ENCODE assay signal across 25 cellular contexts in genomic region chr12:3470296-3470695, GRCh38. TPM values are rescaled to one million over a fixed set of nuclear protein-coding genes. Genes with fewer than 3 reads are reported as not detected.
DNase-seq lines count a peak whose midpoint lies in the region; ATAC-seq, FAIRE-seq and TF ChIP-seq lines count a peak whose summit lies in the region.
"Had no signal": no experiment of that assay in that cellular context is flagged by ENCODE, and none has a peak within 500 bp of the region (broad histone marks: within the 10 kb centered on the region; RNA-seq: fewer than 3 reads in every experiment).

No MANE protein-coding gene starts in this region.

- H4K8ac ChIP-seq in mesendoderm (ENCODE audit: low read depth, low read length) = no peak overlapping the region

- no peaks in the 10 kb centered on the region for H3K36me3 ChIP-seq in RWPE2 (ENCODE audit: low read depth)
- H3K36me3 ChIP-seq in mesendoderm (ENCODE audit: control insufficient read depth, insufficient read depth, low read length) = no peaks in the 10 kb centered on the region
- H3K36me3 ChIP-seq: BE2C, BLaER1 had no signal

- H3K27me3 Mint-ChIP-seq in stimulated activated naive CD8-positive, alpha-beta T cell treated with anti-CD3 and anti-CD28 coated beads, Interleukin-15, amount 100 ng/mL, for 72 hours = no peaks in the 10 kb centered on the region
- peaks cover 3% of the 10 kb centered on the region for H3K27me3 Mint-ChIP-seq in osteocyte (ENCODE audit: unreplicated experiment)

- no peak overlapping the region for H3K4me2 ChIP-seq in mesendoderm (ENCODE audit: low read length)
- H3K4me2 ChIP-seq: BLaER1 had no signal

- no peak overlapping the region for H2BK15ac ChIP-seq in mesendoderm (replicated peaks; ENCODE audit: low read depth)

- no peak overlapping the region for H3K4me3 Mint-ChIP-seq in stimulated activated naive CD8-positive, alpha-beta T cell treated with anti-CD3 and anti-CD28 coated beads, Interleukin-15, amount 100 ng/mL, for 72 hours
- H3K4me3 Mint-ChIP-seq in osteocyte (ENCODE audit: unreplicated experiment) = no peak overlapping the region
- H3K4me3 Mint-ChIP-seq: CD4-positive, alpha-beta T cell; CD8-positive, alpha-beta T cell had no signal

- no peak overlapping the region for H3K18ac ChIP-seq in mesendoderm (ENCODE audit: low read length)

- no CpG with 5 or more reads among the region's 7 CpGs for WGBS in mesendoderm (ENCODE audit: extremely low coverage, insufficient coverage, low lambda C conversion rate)

- H2BK5ac ChIP-seq in mesendoderm (ENCODE audit: low read length) = no peak overlapping the region

- no peaks in the 10 kb centered on the region for H3K79me2 ChIP-seq in mesendoderm (ENCODE audit: control insufficient read depth, insufficient read depth, low read length)

- TF ChIP-seq CTCF in RWPE2 (IDR thresholded peaks at IDR 0.05; ENCODE audit: poor library complexity, severe bottlenecking) = no peak
- TF ChIP-seq CTCF in osteocyte (IDR thresholded peaks at IDR 0.05) = no peak

- H3K27ac ChIP-seq in RWPE2 (ENCODE audit: poor library complexity, severe bottlenecking) (no peak overlapping the region), mesendoderm (ENCODE audit: low read depth, low read length) (no peak overlapping the region)
- H3K27ac ChIP-seq: BLaER1 had no signal

- H3K56ac ChIP-seq in mesendoderm (ENCODE audit: low read length) = no peak overlapping the region

- H3K9ac ChIP-seq in mesendoderm (ENCODE audit: low read length) = no peak overlapping the region
- H3K9ac ChIP-seq: BLaER1 had no signal

- no peaks in the 10 kb centered on the region for H3K79me1 ChIP-seq in mesendoderm (ENCODE audit: low read length)

- no peak overlapping the region for H3K4ac ChIP-seq in mesendoderm (ENCODE audit: low read depth, low read length)

- H2AK5ac ChIP-seq in mesendoderm (ENCODE audit: low read length) = no peak overlapping the region

- H3K36me3 Mint-ChIP-seq in osteocyte (ENCODE audit: unreplicated experiment) = no peaks in the 10 kb centered on the region
- H3K36me3 Mint-ChIP-seq: CD8-positive, alpha-beta T cell had no signal

- no peak for DNase-seq in stimulated activated naive CD8-positive, alpha-beta T cell treated with anti-CD3 and anti-CD28 coated beads, Interleukin-15, amount 100 ng/mL, for 72 hours
- no peak for DNase-seq in stimulated activated naive CD8-positive, alpha-beta T cell treated with anti-CD3 and anti-CD28 coated beads, Interleukin-15, Interleukin-2, amounts not matched to agents 100 U/mL and 50 U/mL, for 24 hours
- peak; percentile 55 for DNase-seq in RWPE2 (ENCODE audit: low spot score)
- DNase-seq in mesendoderm = no peak
- no peak for DNase-seq in urothelium cell line (ENCODE audit: low spot score)
- no peak for DNase-seq in osteocyte (ENCODE audit: extremely low spot score, unreplicated experiment)
- DNase-seq: 8988T; ACHN; BE2C; C1 segment of cervical spinal cord; Calu3; CD8-positive, alpha-beta T cell; DMS79 treated with DMSO at 0.1 percent for 48 hours; GF-D8 had no signal

- no peaks in the 10 kb centered on the region for H3K4me1 Mint-ChIP-seq in stimulated activated naive CD8-positive, alpha-beta T cell treated with anti-CD3 and anti-CD28 coated beads, Interleukin-15, amount 100 ng/mL, for 72 hours
- no peaks in the 10 kb centered on the region for H3K4me1 Mint-ChIP-seq in osteocyte (ENCODE audit: unreplicated experiment)

- no peak overlapping the region for H4K5ac ChIP-seq in mesendoderm (ENCODE audit: low read length)

- H3K4me3 ChIP-seq in RWPE2 (ENCODE audit: severe bottlenecking) = no peak overlapping the region
- H3K4me3 ChIP-seq in mesendoderm (ENCODE audit: low read length) = no peak overlapping the region
- H3K4me3 ChIP-seq: BLaER1 had no signal

- H3K27me3 ChIP-seq in RWPE2 (ENCODE audit: insufficient read depth, poor library complexity, severe bottlenecking) = no peaks in the 10 kb centered on the region
- no peaks in the 10 kb centered on the region for H3K27me3 ChIP-seq in mesendoderm (ENCODE audit: insufficient read depth, low read length, poor library complexity)
- H3K27me3 ChIP-seq: BLaER1 had no signal

- no peaks in the 10 kb centered on the region for H3K9me3 Mint-ChIP-seq in stimulated activated naive CD8-positive, alpha-beta T cell treated with anti-CD3 and anti-CD28 coated beads, Interleukin-15, amount 100 ng/mL, for 72 hours
- no peaks in the 10 kb centered on the region for H3K9me3 Mint-ChIP-seq in osteocyte (ENCODE audit: unreplicated experiment)
- H3K9me3 Mint-ChIP-seq: CD4-positive, alpha-beta T cell; CD8-positive, alpha-beta T cell had no signal

- peak; percentile 26 for ATAC-seq in stimulated activated naive CD8-positive, alpha-beta T cell treated with anti-CD3 and anti-CD28 coated beads, Interleukin-15, amount 100 ng/mL, for 72 hours
- ATAC-seq in stimulated activated naive CD8-positive, alpha-beta T cell treated with anti-CD3 and anti-CD28 coated beads, Interleukin-15, Interleukin-2, amounts not matched to agents 100 U/mL and 50 U/mL, for 24 hours = no peak
- ATAC-seq in RWPE2 (ENCODE audit: low read depth) (no peak), GM21723 (IDR thresholded peaks at IDR 0.05; ENCODE audit: unreplicated experiment) (no peak), HG02588 (IDR thresholded peaks at IDR 0.05; ENCODE audit: unreplicated experiment) (no peak)
- ATAC-seq: CD8-positive, alpha-beta T cell had no signal

- H3K23ac ChIP-seq in mesendoderm (ENCODE audit: low read length) = peak overlapping the region; percentile 89

- H3K9me3 ChIP-seq in RWPE2 (ENCODE audit: severe bottlenecking) = no peaks in the 10 kb centered on the region
- H3K9me3 ChIP-seq: BE2C, BLaER1, Caco-2 had no signal

- H3K27ac Mint-ChIP-seq in stimulated activated naive CD8-positive, alpha-beta T cell treated with anti-CD3 and anti-CD28 coated beads, Interleukin-15, amount 100 ng/mL, for 72 hours = no peak overlapping the region
- no peak overlapping the region for H3K27ac Mint-ChIP-seq in osteocyte (ENCODE audit: unreplicated experiment)
- H3K27ac Mint-ChIP-seq: CD4-positive, alpha-beta T cell; CD8-positive, alpha-beta T cell had no signal

- H3K4me1 ChIP-seq in RWPE2 (ENCODE audit: insufficient read depth, poor library complexity, severe bottlenecking) (no peaks in the 10 kb centered on the region), mesendoderm (ENCODE audit: control insufficient read depth, low read depth, low read length) (peaks cover 4% of the 10 kb centered on the region)
- H3K4me1 ChIP-seq: BE2C, Caco-2 had no signal

- H2BK120ac ChIP-seq in mesendoderm (ENCODE audit: low read depth, low read length) = no peak overlapping the region

- FAIRE-seq in urothelium cell line (lab: Jason Lieb, UNC) = peak; percentile 62
- FAIRE-seq: A204.1, D721Med, G401.6, GM12891, GM19239 had no signal

RNA-seq across cellular contexts. Expression of gene PRMT8, which starts 20.7 kb away (rescaled TPM):
- 0.27 TPM for polyA plus RNA-seq in mesendoderm (2013, experiment 1 of 2)
- polyA plus RNA-seq in mesendoderm (2013, experiment 2 of 2) = 0.29 TPM
- not detected in 2 replicates for total RNA-seq in osteocyte
- total RNA-seq: Caco-2; Calu3; CD4-positive, alpha-beta T cell; CD8-positive, alpha-beta T cell had no signal
- polyA plus RNA-seq: AG04450 had no signal
